ENCODE assay signal across 12 cellular contexts in genomic region chr6:170177383-170178265, GRCh38.
DNase-seq lines count a peak whose midpoint lies in the region; ATAC-seq and TF ChIP-seq lines count a peak whose summit lies in the region.
"Had no signal": no experiment of that assay in that cellular context is flagged by ENCODE, and none has a peak within 500 bp of the region (broad histone marks: within the 10 kb centered on the region; RNA-seq: fewer than 3 reads in every experiment).

No MANE protein-coding gene starts in this region.

- H3K4me1 ChIP-seq in transverse colon, result peaks cover 0 to 5% (median 0%) of the 10 kb centered on the region in 4 donors

- H3K27me3 Mint-ChIP-seq in activated naive CD4-positive, alpha-beta T cell treated with anti-CD3 and anti-CD28 coated beads for 36 hours (ENCODE audit: low read depth), result peaks cover 2% of the 10 kb centered on the region

- H3K27ac Mint-ChIP-seq in activated naive CD4-positive, alpha-beta T cell treated with anti-CD3 and anti-CD28 coated beads for 36 hours, result no peak overlapping the region
- H3K27ac Mint-ChIP-seq: GM23338 had no signal

- no peak for TF ChIP-seq CTCF in transverse colon (IDR thresholded peaks at IDR 0.05)

- peaks cover 4% of the 10 kb centered on the region for H3K9me3 Mint-ChIP-seq in activated naive CD4-positive, alpha-beta T cell treated with anti-CD3 and anti-CD28 coated beads for 36 hours

- no peaks in the 10 kb centered on the region for H3K27me3 ChIP-seq in transverse colon

- in situ Hi-C loops in transverse colon (cut with MboI; ENCODE audit: low pct_ligation_motif_present in 1 of 4, low pct_unique_long_range_greater_than_20kb in 1 of 4, low sequenced_read_pairs in 3 of 4), result no loop called here

- CTCF ChIA-PET in activated naive CD4-positive, alpha-beta T cell treated with anti-CD3 and anti-CD28 coated beads for 36 hours (lab: Charles Lee), result no interaction called here

- no peaks in the 10 kb centered on the region for H3K9me3 ChIP-seq in transverse colon

- peak overlapping the region; percentile 28 to 51 (median 46) for H3K27ac ChIP-seq in transverse colon
- H3K27ac ChIP-seq: HL-60 had no signal

- TF ChIP-seq EP300 in transverse colon (IDR thresholded peaks at IDR 0.05; ENCODE audit: low read depth), result no peak

- H3K36me3 Mint-ChIP-seq in activated naive CD4-positive, alpha-beta T cell treated with anti-CD3 and anti-CD28 coated beads for 36 hours (ENCODE audit: low read depth), result no peaks in the 10 kb centered on the region

- no peak overlapping the region for H3K4me3 ChIP-seq in transverse colon
- H3K4me3 ChIP-seq: GM23338 had no signal

- H3K36me3 ChIP-seq in transverse colon, result no peaks in the 10 kb centered on the region

- peak; percentile 21 for ATAC-seq in left colon
- ATAC-seq in HG02970 (IDR thresholded peaks at IDR 0.05; ENCODE audit: low FRiP score, unreplicated experiment), result no peak
- no peak for ATAC-seq in GM21381 (IDR thresholded peaks at IDR 0.05; ENCODE audit: unreplicated experiment)
- ATAC-seq: GM23338 had no signal

- intact Hi-C loops in activated naive CD4-positive, alpha-beta T cell treated with anti-CD3 and anti-CD28 coated beads for 36 hours (cut with micrococcal nuclease), result loop anchor here (5.0 kb wide), 1 partner anchor 115 kb away; the partner anchor contains the start of gene DLL1
- intact Hi-C loops in left colon (cut with DNase I, micrococcal nuclease) (no loop called here), transverse colon (cut with DNase I; ENCODE audit: low total_unique reads) (no loop called here)

- no peak for TF ChIP-seq POLR2A in transverse colon (IDR thresholded peaks at IDR 0.05)

- peak; percentile 5 for DNase-seq in activated naive CD4-positive, alpha-beta T cell treated with anti-CD3 and anti-CD28 coated beads for 36 hours
- no peak for DNase-seq in activated naive CD4-positive, alpha-beta T cell treated with Interleukin-2 at 50 U/mL for 16 hours
- DNase-seq in SK-N-DZ (ENCODE audit: low spot score) (peak; percentile 56), left colon (no peak), transverse colon (no peak)
- DNase-seq in activated CD4-positive, CD25-positive, alpha-beta regulatory T cell (lab: John Stamatoyannopoulos, UW), result no peak
- DNase-seq: left cardiac atrium, T1000 had no signal

- H3K4me1 Mint-ChIP-seq in activated naive CD4-positive, alpha-beta T cell treated with anti-CD3 and anti-CD28 coated beads for 36 hours (ENCODE audit: low read depth), result no peaks in the 10 kb centered on the region
- H3K4me1 Mint-ChIP-seq: GM23338 had no signal

- no peak overlapping the region for H3K4me3 Mint-ChIP-seq in activated naive CD4-positive, alpha-beta T cell treated with anti-CD3 and anti-CD28 coated beads for 36 hours
- H3K4me3 Mint-ChIP-seq: GM23338 had no signal

- WGBS in transverse colon (ENCODE audit: low coverage in 1 of 2), 2 donors, result 84% methylated on average over 37 of the region's 38 CpGs; no CpG with 5 or more reads in 1 of the 2 donors

Comparison
In these comparisons a context has a peak if more than half of its experiments do, and no peak if none do; other contexts are left out.
1. DNase-seq: peak in activated naive CD4-positive, alpha-beta T cell treated with anti-CD3 and anti-CD28 coated beads for 36 hours (single experiment) and SK-N-DZ (single experiment); none in activated naive CD4-positive, alpha-beta T cell treated with Interleukin-2 at 50 U/mL for 16 hours (single experiment), left colon (0 of 2), transverse colon (single experiment) and activated CD4-positive, CD25-positive, alpha-beta regulatory T cell (0 of 4).